13 cellular contexts compared by ENCODE assay signal in the genomic region with DNA sequence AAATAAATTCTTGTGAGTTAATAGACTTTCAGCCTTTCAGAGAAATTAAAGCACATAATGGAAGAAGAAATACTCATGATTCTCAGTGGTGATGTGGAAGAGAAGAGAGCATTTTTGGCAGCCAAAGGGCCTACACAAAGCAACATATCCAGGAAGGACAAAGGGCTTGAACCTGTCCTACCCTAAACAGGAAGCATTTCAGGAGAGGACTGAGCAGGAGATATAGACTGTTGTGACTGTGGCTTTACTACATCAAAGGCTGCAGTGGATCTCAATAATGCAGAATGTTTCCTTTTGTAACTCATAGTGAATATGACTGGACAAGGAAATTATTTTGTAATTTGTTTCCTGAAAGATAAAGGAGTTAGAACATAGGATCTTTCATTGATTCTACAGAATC. TPM values are rescaled to one million over a fixed set of nuclear protein-coding genes. Genes with fewer than 3 reads are reported as not detected.
DNase-seq lines count a peak whose midpoint lies in the region; ATAC-seq and TF ChIP-seq lines count a peak whose summit lies in the region.
"Had no signal": no experiment of that assay in that cellular context is flagged by ENCODE, and none has a peak within 500 bp of the region (broad histone marks: within the 10 kb centered on the region; RNA-seq: fewer than 3 reads in every experiment).

No MANE protein-coding gene starts in this region.

- no peak for DNase-seq in GM23338 (ENCODE audit: low spot score)
- no peak for DNase-seq in stimulated activated CD4-positive, alpha-beta T cell treated with anti-CD3 and anti-CD28 coated beads, Interleukin-1b, Interleukin-23, amount 100 ng/mL, for 48 hours
- DNase-seq in RWPE1 (ENCODE audit: low spot score), result no peak
- no peak for DNase-seq in glomerular visceral epithelial cell (ENCODE audit: extremely low spot score)
- DNase-seq: cortex of kidney, mesenchymal stem cell, NCI-H1436, NCI-H748 treated with DMSO at 0.1 percent for 48 hours had no signal

- no peak for TF ChIP-seq CTCF in GM23338 (conservative IDR thresholded peaks at IDR 0.05; ENCODE audit: low read depth in 2 of 2)
- TF ChIP-seq CTCF in RWPE1 (conservative IDR thresholded peaks at IDR 0.05; ENCODE audit: low read depth), result no peak

- no peaks in the 10 kb centered on the region for H3K9me3 ChIP-seq in BLaER1
- no peaks in the 10 kb centered on the region for H3K9me3 ChIP-seq in muscle layer of duodenum (ENCODE audit: control insufficient read depth in 1 of 2, low read length in 2 of 2)

- peak overlapping the region; percentile 90; the same call in 1 of the 3 replicates for H3K4me3 Mint-ChIP-seq in GM23338
- peak overlapping the region; percentile 96 for H3K4me3 Mint-ChIP-seq in activated naive CD8-positive, alpha-beta T cell

- no peaks in the 10 kb centered on the region for H3K9me2 ChIP-seq in GM23338 (ENCODE audit: insufficient read depth)

- peaks cover 4% of the 10 kb centered on the region; the same call in 1 of the 3 replicates for H3K9me3 Mint-ChIP-seq in GM23338
- peaks cover 3% of the 10 kb centered on the region for H3K9me3 Mint-ChIP-seq in activated naive CD8-positive, alpha-beta T cell (ENCODE audit: low read depth)

- H4K20me1 ChIP-seq in BLaER1 (no peaks in the 10 kb centered on the region), GM23338 (replicated peaks; ENCODE audit: insufficient read depth) (no peaks in the 10 kb centered on the region)

- no peaks in the 10 kb centered on the region for H3K36me3 ChIP-seq in BLaER1
- H3K36me3 ChIP-seq in GM23338 (ENCODE audit: insufficient read depth), result no peaks in the 10 kb centered on the region
- H3K36me3 ChIP-seq in muscle layer of duodenum (ENCODE audit: control insufficient read depth in 1 of 2, insufficient read depth in 2 of 2, low read length in 2 of 2), result no peaks in the 10 kb centered on the region

- H2AFZ ChIP-seq in GM23338, result no peak overlapping the region

- no peaks in the 10 kb centered on the region for H3F3A ChIP-seq in GM23338 (replicated peaks; ENCODE audit: low read depth)

- H3K4me2 ChIP-seq in BLaER1 (0 out of 2 replicates have a peak overlapping the region, but pooled peaks have one; percentile 78), GM23338 (no peak overlapping the region)

- H3K27ac ChIP-seq in BLaER1, result no peak overlapping the region
- H3K27ac ChIP-seq in GM23338 (ENCODE audit: low read depth), result no peak overlapping the region
- peak overlapping the region; percentile 33 for H3K27ac ChIP-seq in muscle layer of duodenum (ENCODE audit: low read length)
- H3K27ac ChIP-seq in RWPE1, result no peak overlapping the region
- H3K27ac ChIP-seq: C4-2B had no signal

- CTCF ChIA-PET in RWPE1 (lab: Yijun Ruan, JAX), result no interaction called here

- H3K79me2 ChIP-seq in GM23338 (replicated peaks; ENCODE audit: insufficient read depth), result peaks cover 22% of the 10 kb centered on the region

- peaks cover 20% of the 10 kb centered on the region for H3K27me3 Mint-ChIP-seq in GM23338 (ENCODE audit: insufficient read depth, low read depth, poor library complexity)
- no peaks in the 10 kb centered on the region for H3K27me3 Mint-ChIP-seq in activated naive CD8-positive, alpha-beta T cell

- peaks cover 27% of the 10 kb centered on the region for H3K4me1 ChIP-seq in BLaER1
- H3K4me1 ChIP-seq in GM23338 (ENCODE audit: insufficient read depth), result peaks cover 21% of the 10 kb centered on the region
- peaks cover 0 to 9% of the 10 kb centered on the region in 2 donors for H3K4me1 ChIP-seq in muscle layer of duodenum (ENCODE audit: control insufficient read depth in 1 of 2, insufficient read depth in 2 of 2, low read length in 2 of 2)

- H3K9ac ChIP-seq in BLaER1, result no peak overlapping the region

- POLR2A ChIA-PET in RWPE1 (lab: Yijun Ruan, JAX; ENCODE audit: low non-redundant PET), result no interaction called here

- peaks cover 28% of the 10 kb centered on the region for H3K4me1 Mint-ChIP-seq in GM23338
- peaks cover 46% of the 10 kb centered on the region for H3K4me1 Mint-ChIP-seq in activated naive CD8-positive, alpha-beta T cell (ENCODE audit: low read depth)

- peaks cover 7% of the 10 kb centered on the region; the same call in 1 of the 3 replicates for H3K36me3 Mint-ChIP-seq in GM23338 (ENCODE audit: low read depth)
- no peaks in the 10 kb centered on the region for H3K36me3 Mint-ChIP-seq in activated naive CD8-positive, alpha-beta T cell

- no peak overlapping the region for H3K27ac Mint-ChIP-seq in GM23338
- H3K27ac Mint-ChIP-seq in activated naive CD8-positive, alpha-beta T cell, result peak overlapping the region; percentile 99

- ATAC-seq in GM23338 (no peak), GM18861 (IDR thresholded peaks at IDR 0.05; ENCODE audit: unreplicated experiment) (no peak)

- no peaks in the 10 kb centered on the region for H3K27me3 ChIP-seq in BLaER1
- peaks cover 11% of the 10 kb centered on the region; the same call in 1 of the 2 replicates for H3K27me3 ChIP-seq in GM23338 (ENCODE audit: insufficient read depth)
- H3K27me3 ChIP-seq in muscle layer of duodenum (ENCODE audit: low read depth, low read length), result no peaks in the 10 kb centered on the region

- H3K4me3 ChIP-seq in BLaER1 (no peak overlapping the region), GM23338 (no peak overlapping the region), muscle layer of duodenum (ENCODE audit: low read depth in 1 of 2, low read length in 2 of 2) (no peak overlapping the region)

TF ChIP-seq in GM23338, 12 proteins besides CTCF, POLR2A, EP300 and RAD21 (continues in another document):
- TF ChIP-seq ZNF114 (CRISPR knock-in tag; IDR thresholded peaks at IDR 0.05) (no peak), ZNF331 (CRISPR knock-in tag; IDR thresholded peaks at IDR 0.05; ENCODE audit: low read depth) (no peak), JUNB (IDR thresholded peaks at IDR 0.05; ENCODE audit: unreplicated experiment) (no peak)
- TF ChIP-seq, protein P1, sequence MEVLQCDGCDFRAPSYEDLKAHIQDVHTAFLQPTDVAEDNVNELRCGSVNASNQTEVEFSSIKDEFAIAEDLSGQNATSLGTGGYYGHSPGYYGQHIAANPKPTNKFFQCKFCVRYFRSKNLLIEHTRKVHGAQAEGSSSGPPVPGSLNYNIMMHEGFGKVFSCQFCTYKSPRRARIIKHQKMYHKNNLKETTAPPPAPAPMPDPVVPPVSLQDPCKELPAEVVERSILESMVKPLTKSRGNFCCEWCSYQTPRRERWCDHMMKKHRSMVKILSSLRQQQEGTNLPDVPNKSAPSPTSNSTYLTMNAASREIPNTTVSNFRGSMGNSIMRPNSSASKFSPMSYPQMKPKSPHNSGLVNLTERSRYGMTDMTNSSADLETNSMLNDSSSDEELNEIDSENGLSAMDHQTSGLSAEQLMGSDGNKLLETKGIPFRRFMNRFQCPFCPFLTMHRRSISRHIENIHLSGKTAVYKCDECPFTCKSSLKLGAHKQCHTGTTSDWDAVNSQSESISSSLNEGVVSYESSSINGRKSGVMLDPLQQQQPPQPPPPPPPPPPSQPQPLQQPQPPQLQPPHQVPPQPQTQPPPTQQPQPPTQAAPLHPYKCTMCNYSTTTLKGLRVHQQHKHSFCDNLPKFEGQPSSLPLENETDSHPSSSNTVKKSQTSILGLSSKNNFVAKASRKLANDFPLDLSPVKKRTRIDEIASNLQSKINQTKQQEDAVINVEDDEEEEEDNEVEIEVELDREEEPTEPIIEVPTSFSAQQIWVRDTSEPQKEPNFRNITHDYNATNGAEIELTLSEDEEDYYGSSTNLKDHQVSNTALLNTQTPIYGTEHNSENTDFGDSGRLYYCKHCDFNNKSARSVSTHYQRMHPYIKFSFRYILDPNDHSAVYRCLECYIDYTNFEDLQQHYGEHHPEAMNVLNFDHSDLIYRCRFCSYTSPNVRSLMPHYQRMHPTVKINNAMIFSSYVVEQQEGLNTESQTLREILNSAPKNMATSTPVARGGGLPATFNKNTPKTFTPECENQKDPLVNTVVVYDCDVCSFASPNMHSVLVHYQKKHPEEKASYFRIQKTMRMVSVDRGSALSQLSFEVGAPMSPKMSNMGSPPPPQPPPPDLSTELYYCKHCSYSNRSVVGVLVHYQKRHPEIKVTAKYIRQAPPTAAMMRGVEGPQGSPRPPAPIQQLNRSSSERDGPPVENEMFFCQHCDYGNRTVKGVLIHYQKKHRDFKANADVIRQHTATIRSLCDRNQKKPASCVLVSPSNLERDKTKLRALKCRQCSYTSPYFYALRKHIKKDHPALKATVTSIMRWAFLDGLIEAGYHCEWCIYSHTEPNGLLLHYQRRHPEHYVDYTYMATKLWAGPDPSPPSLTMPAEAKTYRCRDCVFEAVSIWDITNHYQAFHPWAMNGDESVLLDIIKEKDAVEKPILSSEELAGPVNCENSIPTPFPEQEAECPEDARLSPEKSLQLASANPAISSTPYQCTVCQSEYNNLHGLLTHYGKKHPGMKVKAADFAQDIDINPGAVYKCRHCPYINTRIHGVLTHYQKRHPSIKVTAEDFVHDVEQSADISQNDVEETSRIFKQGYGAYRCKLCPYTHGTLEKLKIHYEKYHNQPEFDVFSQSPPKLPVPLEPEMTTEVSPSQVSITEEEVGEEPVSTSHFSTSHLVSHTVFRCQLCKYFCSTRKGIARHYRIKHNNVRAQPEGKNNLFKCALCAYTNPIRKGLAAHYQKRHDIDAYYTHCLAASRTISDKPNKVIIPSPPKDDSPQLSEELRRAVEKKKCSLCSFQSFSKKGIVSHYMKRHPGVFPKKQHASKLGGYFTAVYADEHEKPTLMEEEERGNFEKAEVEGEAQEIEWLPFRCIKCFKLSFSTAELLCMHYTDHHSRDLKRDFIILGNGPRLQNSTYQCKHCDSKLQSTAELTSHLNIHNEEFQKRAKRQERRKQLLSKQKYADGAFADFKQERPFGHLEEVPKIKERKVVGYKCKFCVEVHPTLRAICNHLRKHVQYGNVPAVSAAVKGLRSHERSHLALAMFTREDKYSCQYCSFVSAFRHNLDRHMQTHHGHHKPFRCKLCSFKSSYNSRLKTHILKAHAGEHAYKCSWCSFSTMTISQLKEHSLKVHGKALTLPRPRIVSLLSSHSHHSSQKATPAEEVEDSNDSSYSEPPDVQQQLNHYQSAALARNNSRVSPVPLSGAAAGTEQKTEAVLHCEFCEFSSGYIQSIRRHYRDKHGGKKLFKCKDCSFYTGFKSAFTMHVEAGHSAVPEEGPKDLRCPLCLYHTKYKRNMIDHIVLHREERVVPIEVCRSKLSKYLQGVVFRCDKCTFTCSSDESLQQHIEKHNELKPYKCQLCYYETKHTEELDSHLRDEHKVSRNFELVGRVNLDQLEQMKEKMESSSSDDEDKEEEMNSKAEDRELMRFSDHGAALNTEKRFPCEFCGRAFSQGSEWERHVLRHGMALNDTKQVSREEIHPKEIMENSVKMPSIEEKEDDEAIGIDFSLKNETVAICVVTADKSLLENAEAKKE (CRISPR knock-in tag; IDR thresholded peaks at IDR 0.05), result no peak

RNA-seq across cellular contexts. Expression of a gene that starts 1.3 kb away (rescaled TPM):
- 21.8 and 25.0 TPM in 2 replicates for total RNA-seq in GM23338 (2014; rRNA removed; shearing (Covaris generic))
- 12.6 and 13.0 TPM in 2 replicates for polyA plus RNA-seq in GM23338 (2016; fragmentation: Nextera tagmentation; extraction: Ambion mirVana)
